Comparison of ENCODE assay signal across 30 cellular contexts in the genomic region with DNA sequence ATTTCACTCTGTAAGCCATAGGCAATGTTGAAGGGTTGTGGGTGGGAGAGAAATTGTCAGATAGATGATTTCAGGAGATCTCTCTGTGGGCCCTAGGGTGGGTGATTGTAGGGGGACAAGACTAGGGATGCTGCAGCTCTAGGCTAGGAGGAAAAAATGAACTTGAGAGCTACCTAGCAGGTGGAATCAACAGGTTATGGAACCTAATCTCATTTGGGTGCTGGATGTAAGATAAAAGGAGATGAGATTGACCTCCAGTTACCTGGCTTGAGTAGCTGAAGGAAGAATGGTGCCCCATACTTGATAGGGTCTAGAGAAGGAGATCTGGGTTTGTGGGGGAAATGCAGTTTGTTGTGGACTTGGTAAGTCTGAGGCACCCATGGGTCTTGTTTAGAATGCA.
"Had no signal": no experiment of that assay in that cellular context is flagged by ENCODE, and none has a peak within 500 bp of the region (broad histone marks: within the 10 kb centered on the region; RNA-seq: fewer than 3 reads in every experiment).

No MANE protein-coding gene starts in this region.

- DNase-seq: naive B cell; naive thymus-derived CD8-positive, alpha-beta T cell; nephron progenitor cell; ovary; posterior cingulate gyrus; psoas muscle; right cardiac atrium; right lobe of liver; sigmoid colon; small intestine; stimulated activated CD4-positive, alpha-beta T cell treated with anti-CD3 and anti-CD28 coated beads, Interleukin-15, amount 100 ng/mL, for 24 hours; stimulated activated CD4-positive, alpha-beta T cell treated with anti-CD3 and anti-CD28 coated beads, Interleukin-2, amount 100 ng/mL, for 24 hours; stimulated activated CD4-positive, alpha-beta T cell treated with anti-CD3 and anti-CD28 coated beads, Interleukin-2, amount 100 ng/mL, for 48 hours; stimulated activated CD4-positive, alpha-beta T cell treated with anti-CD3 and anti-CD28 coated beads, Interleukin-4, amount 100 ng/mL, for 24 hours; stimulated activated naive B cell treated with anti-CD40 and anti-IgM and Interleukin-4, amounts not matched to agents 10 μg/mL and 1 μg/mL and 100 μg/mL, for 72 hours; stimulated activated naive CD4-positive, alpha-beta T cell treated with Interleukin-2 at 50 U/mL for 16 hours; stomach; thyroid gland; trophoblast cell; upper lobe of left lung had no signal

- H3K27ac ChIP-seq: ovary, parathyroid adenoma, psoas muscle, right lobe of liver, sigmoid colon, stomach, thoracic aorta, thyroid gland, tibial nerve, upper lobe of left lung, vagina had no signal

- H3K27me3 ChIP-seq: ovary, right lobe of liver, thyroid gland, tibial nerve, upper lobe of left lung, vagina had no signal

- H3K9me3 ChIP-seq: ovary, psoas muscle, right lobe of liver, sigmoid colon, thoracic aorta, thyroid gland, upper lobe of left lung, vagina had no signal

- H3K4me1 ChIP-seq: parathyroid adenoma, psoas muscle, right lobe of liver, sigmoid colon, stomach, thyroid gland, upper lobe of left lung, vagina had no signal

- H3K4me3 ChIP-seq: ovary, psoas muscle, right lobe of liver, sigmoid colon, stomach, thoracic aorta, thyroid gland, tibial nerve, upper lobe of left lung, vagina had no signal

- H3K36me3 ChIP-seq: ovary, right lobe of liver, sigmoid colon, stomach, thoracic aorta, thyroid gland, tibial nerve, upper lobe of left lung, vagina had no signal

- FAIRE-seq: small intestine, urothelium cell line had no signal

- ATAC-seq: naive thymus-derived CD8-positive, alpha-beta T cell; natural killer cell treated with Interleukin-12 subunit alpha and Interleukin-12 subunit beta and Interleukin-15 and Interleukin-18, amount 100 ng/mL, for 72 hours; psoas muscle; right cardiac atrium; right lobe of liver; stimulated activated effector memory CD8-positive, alpha-beta T cell treated with anti-CD3 and anti-CD28 coated beads, Interleukin-12 subunit alpha, Interleukin-12 subunit beta, amount 100 ng/mL, for 72 hours; stimulated activated naive B cell treated with anti-CD40 and anti-IgM and Interleukin-4, amounts not matched to agents 10 μg/mL and 1 μg/mL and 100 μg/mL, for 72 hours had no signal

- H3K4me1 Mint-ChIP-seq: stimulated activated effector memory CD8-positive, alpha-beta T cell treated with anti-CD3 and anti-CD28 coated beads, Interleukin-12 subunit alpha, Interleukin-12 subunit beta, amount 100 ng/mL, for 72 hours had no signal

- H3K27ac Mint-ChIP-seq: naive B cell; natural killer cell treated with Interleukin-12 subunit alpha and Interleukin-12 subunit beta and Interleukin-15 and Interleukin-18, amount 100 ng/mL, for 72 hours; nephron progenitor cell; progenitor cell of endocrine pancreas; stimulated activated effector memory CD8-positive, alpha-beta T cell treated with anti-CD3 and anti-CD28 coated beads, Interleukin-12 subunit alpha, Interleukin-12 subunit beta, amount 100 ng/mL, for 72 hours; stimulated activated naive B cell treated with anti-CD40 and anti-IgM and Interleukin-4, amounts not matched to agents 10 μg/mL and 1 μg/mL and 100 μg/mL, for 72 hours; stimulated activated naive CD8-positive, alpha-beta T cell treated with anti-CD3 and anti-CD28 coated beads, Interleukin-15, Interleukin-2, amounts not matched to agents 100 ng/mL and 50 ng/mL, for 24 hours had no signal

- H3K36me3 Mint-ChIP-seq: naive B cell; natural killer cell treated with Interleukin-12 subunit alpha and Interleukin-12 subunit beta and Interleukin-15 and Interleukin-18, amount 100 ng/mL, for 72 hours; stimulated activated effector memory CD8-positive, alpha-beta T cell treated with anti-CD3 and anti-CD28 coated beads, Interleukin-12 subunit alpha, Interleukin-12 subunit beta, amount 100 ng/mL, for 72 hours had no signal

- H3K9me3 Mint-ChIP-seq: natural killer cell treated with Interleukin-12 subunit alpha and Interleukin-12 subunit beta and Interleukin-15 and Interleukin-18, amount 100 ng/mL, for 72 hours; stimulated activated effector memory CD8-positive, alpha-beta T cell treated with anti-CD3 and anti-CD28 coated beads, Interleukin-12 subunit alpha, Interleukin-12 subunit beta, amount 100 ng/mL, for 72 hours; stimulated activated naive CD8-positive, alpha-beta T cell treated with anti-CD3 and anti-CD28 coated beads, Interleukin-15, Interleukin-2, amounts not matched to agents 100 ng/mL and 50 ng/mL, for 24 hours had no signal

- H3K4me3 Mint-ChIP-seq: naive B cell; naive thymus-derived CD8-positive, alpha-beta T cell; natural killer cell treated with Interleukin-12 subunit alpha and Interleukin-12 subunit beta and Interleukin-15 and Interleukin-18, amount 100 ng/mL, for 72 hours; nephron progenitor cell; neural crest cell; stimulated activated effector memory CD8-positive, alpha-beta T cell treated with anti-CD3 and anti-CD28 coated beads, Interleukin-12 subunit alpha, Interleukin-12 subunit beta, amount 100 ng/mL, for 72 hours; stimulated activated naive B cell treated with anti-CD40 and anti-IgM and Interleukin-4, amounts not matched to agents 10 μg/mL and 1 μg/mL and 100 μg/mL, for 72 hours; stimulated activated naive CD8-positive, alpha-beta T cell treated with anti-CD3 and anti-CD28 coated beads, Interleukin-15, Interleukin-2, amounts not matched to agents 100 ng/mL and 50 ng/mL, for 24 hours had no signal
